ENCODE assay signal across 8 cellular contexts in genomic region chr15:101168463-101168824, GRCh38.
DNase-seq lines count a peak whose midpoint lies in the region; ATAC-seq and TF ChIP-seq lines count a peak whose summit lies in the region.

No MANE protein-coding gene starts in this region.

- H3K36me3 ChIP-seq in gastrocnemius medialis (no peaks in the 10 kb centered on the region), WERI-Rb-1 (no peaks in the 10 kb centered on the region)

- H3K27ac Mint-ChIP-seq in T-helper 17 cell, result peak overlapping the region; percentile 76

- peak overlapping the region; percentile 61 to 78 (median 73) for H3K27ac ChIP-seq in gastrocnemius medialis
- no peak overlapping the region for H3K27ac ChIP-seq in WERI-Rb-1

- H3K4me3 Mint-ChIP-seq in T-helper 17 cell, result peak overlapping the region; percentile 75

- peaks cover 12 to 32% of the 10 kb centered on the region in 2 donors for H3K4me1 ChIP-seq in gastrocnemius medialis

- H3K36me3 Mint-ChIP-seq in T-helper 17 cell (ENCODE audit: low read depth), result no peaks in the 10 kb centered on the region

- in situ Hi-C loops in gastrocnemius medialis (cut with MboI; ENCODE audit: low sequenced_read_pairs in 4 of 4), result no loop called here

- TF ChIP-seq CTCF in fibroblast of mammary gland (conservative IDR thresholded peaks at IDR 0.05; ENCODE audit: control insufficient read depth, insufficient read depth, low read depth, low read length), result no peak
- no peak for TF ChIP-seq CTCF in gastrocnemius medialis (IDR thresholded peaks at IDR 0.05 in 4 of 5, conservative IDR thresholded peaks at IDR 0.05 in 1 of 5)
- no peak for TF ChIP-seq CTCF in WERI-Rb-1 (IDR thresholded peaks at IDR 0.05; ENCODE audit: low read depth, low read length)

- intact Hi-C loops in gastrocnemius medialis (cut with DNase I; ENCODE audit: low total_unique reads), result no loop called here

- no peaks in the 10 kb centered on the region for H3K27me3 Mint-ChIP-seq in T-helper 17 cell

- peak; percentile 11 for ATAC-seq in GM18907 (IDR thresholded peaks at IDR 0.05; ENCODE audit: unreplicated experiment)
- ATAC-seq in T-helper 17 cell, result no peak
- ATAC-seq in gastrocnemius medialis, result peak in 1 of 2 donors; percentile 23
- ATAC-seq in activated CD4-positive, CD25-positive, alpha-beta regulatory T cell treated with anti-CD3 and anti-CD28 coated beads, Interleukin-2, amount 50 U/mL, for 24 hours, result no peak

- peaks cover 24% of the 10 kb centered on the region for H3K4me1 Mint-ChIP-seq in T-helper 17 cell

- H3K4me3 ChIP-seq in fibroblast of mammary gland (ENCODE audit: control insufficient read depth, low read depth, low read length), result no peak overlapping the region
- peak overlapping the region in 1 of 4 donors; percentile 12 for H3K4me3 ChIP-seq in gastrocnemius medialis
- no peak overlapping the region for H3K4me3 ChIP-seq in WERI-Rb-1 (ENCODE audit: low read depth, low read length)

- H3K9me3 ChIP-seq in T-helper 17 cell (ENCODE audit: control insufficient read depth, low read length, poor library complexity, severe bottlenecking) (peaks cover 2% of the 10 kb centered on the region), gastrocnemius medialis (peaks cover 0 to 9% (median 0%) of the 10 kb centered on the region in 3 donors), WERI-Rb-1 (ENCODE audit: severe bottlenecking) (peaks cover 15% of the 10 kb centered on the region)

- H3K27me3 ChIP-seq in gastrocnemius medialis (no peaks in the 10 kb centered on the region), WERI-Rb-1 (ENCODE audit: insufficient read depth, low read depth, severe bottlenecking) (no peaks in the 10 kb centered on the region)

- DNase-seq in T-helper 17 cell, result no peak
- peak; percentile 74 for DNase-seq in fibroblast of mammary gland (ENCODE audit: low read depth)
- DNase-seq in gastrocnemius medialis, result peak; percentile 26 to 31
- no peak for DNase-seq in DMS79 treated with DMSO at 0.1 percent for 48 hours (lab: John Stamatoyannopoulos, UW)
- DNase-seq in WERI-Rb-1, result no peak
- DNase-seq in globus pallidus (ENCODE audit: low spot score), result no peak

- TF ChIP-seq POLR2A in gastrocnemius medialis (IDR thresholded peaks at IDR 0.05), result no peak

Comparison
In these comparisons a context has a peak if more than half of its experiments do, and no peak if none do; other contexts are left out.
1. DNase-seq: peak in fibroblast of mammary gland (single experiment) and gastrocnemius medialis (2 of 2); none in T-helper 17 cell (0 of 3), DMS79 treated with DMSO at 0.1 percent for 48 hours (single experiment), WERI-Rb-1 (single experiment) and globus pallidus (single experiment).